In genomic region chr10:131748831-131749766, GRCh38 we compare ENCODE assay signal across 18 cellular contexts.
DNase-seq lines count a peak whose midpoint lies in the region; TF ChIP-seq lines count a peak whose summit lies in the region.
"Had no signal": no experiment of that assay in that cellular context is flagged by ENCODE, and none has a peak within 500 bp of the region (broad histone marks: within the 10 kb centered on the region; RNA-seq: fewer than 3 reads in every experiment).

No MANE protein-coding gene starts in this region.

- no peaks in the 10 kb centered on the region for H3K36me3 ChIP-seq in H7 (replicated peaks; ENCODE audit: control insufficient read depth, insufficient read depth, low read length)
- H3K36me3 ChIP-seq in NT2/D1 (ENCODE audit: insufficient read depth, insufficient read length, low read length): no peaks in the 10 kb centered on the region
- no peaks in the 10 kb centered on the region for H3K36me3 ChIP-seq in thyroid gland
- H3K36me3 ChIP-seq: MG63, SJSA1, thoracic aorta had no signal

- H3K4me3 ChIP-seq in H7 (ENCODE audit: insufficient read depth, low read depth, low read length): no peak overlapping the region
- no peak overlapping the region for H3K4me3 ChIP-seq in NT2/D1 (ENCODE audit: insufficient read length, low read depth)
- no peak overlapping the region for H3K4me3 ChIP-seq in thyroid gland (replicated peaks in 1 of 3)
- H3K4me3 ChIP-seq in lower leg skin (ENCODE audit: low read depth, poor library complexity, severe bottlenecking): no peak overlapping the region
- H3K4me3 ChIP-seq: MG63, PC-9, SJSA1, thoracic aorta had no signal

- TF ChIP-seq CTCF in thyroid gland (IDR thresholded peaks at IDR 0.05) (no peak), lower leg skin (IDR thresholded peaks at IDR 0.05) (no peak)

- H3K4me1 ChIP-seq in NT2/D1 (ENCODE audit: insufficient read depth, insufficient read length) (peaks cover 35% of the 10 kb centered on the region), thyroid gland (no peaks in the 10 kb centered on the region)
- H3K4me1 ChIP-seq: SJSA1 had no signal

- H3K9me3 ChIP-seq in NT2/D1 (ENCODE audit: insufficient read depth, low read length) (no peaks in the 10 kb centered on the region), thyroid gland (no peaks in the 10 kb centered on the region)
- H3K9me3 ChIP-seq: MG63, thoracic aorta had no signal

- TF ChIP-seq POLR2A in thyroid gland (IDR thresholded peaks at IDR 0.05) (no peak), lower leg skin (IDR thresholded peaks at IDR 0.05) (no peak)

- DNase-seq in H7 (peak; percentile 70), NT2/D1 (ENCODE audit: low read depth, low spot score) (no peak), kidney tubule cell (ENCODE audit: low spot score) (peak; percentile 5), retina (peak; percentile 68), NCI-H1930 (lab: John Stamatoyannopoulos, UW) (no peak), thyroid gland (no peak), lower leg skin (ENCODE audit: low spot score in 2 of 2) (no peak)
- DNase-seq: activated CD4-positive, alpha-beta T cell treated with anti-CD3 and anti-CD28 coated beads for 4 hours; activated gamma-delta T cell; amygdala; DND-41; hippocampal formation; IMR-90; MG63; PC-9; T-helper 9 cell had no signal

- 40 to 52% methylated on average over 24 to 27 of the region's 40 CpGs for WGBS in thyroid gland, 2 donors
- WGBS in lower leg skin, 2 donors: 54 to 60% methylated on average over 38 to 40 of the region's 40 CpGs

- H3K27ac ChIP-seq in thyroid gland: no peak overlapping the region
- H3K27ac ChIP-seq: PC-9, SJSA1, thoracic aorta had no signal

- H3K9ac ChIP-seq in NT2/D1 (ENCODE audit: insufficient read length, low read depth): peak overlapping the region; percentile 21

- intact Hi-C loops in thyroid gland (cut with DNase I): no loop called here
- intact Hi-C loops in lower leg skin (cut with DNase I; ENCODE audit: low total_unique reads): no loop called here

- H3K27me3 ChIP-seq in H7 (ENCODE audit: control insufficient read depth, insufficient read depth, low read length) (no peaks in the 10 kb centered on the region), NT2/D1 (ENCODE audit: insufficient read depth, insufficient read length) (peaks cover 10% of the 10 kb centered on the region), thyroid gland (no peaks in the 10 kb centered on the region)
- H3K27me3 ChIP-seq: MG63, SJSA1 had no signal

Comparison
In these comparisons a context has a peak if more than half of its experiments do, and no peak if none do; other contexts are left out.
1. DNase-seq: peak in H7 (single experiment), kidney tubule cell (single experiment) and retina (single experiment); none in NT2/D1 (single experiment), NCI-H1930 (0 of 2), thyroid gland (0 of 2) and lower leg skin (0 of 2).